Comparison of ENCODE assay signal across 1 cellular context in genomic region chr15:58934974-58935373, GRCh38.
TF ChIP-seq lines count a peak whose summit lies in the region.

No MANE protein-coding gene starts in this region.

TF ChIP-seq in K562, 482 proteins besides CTCF, POLR2A, EP300 and RAD21:
- TF ChIP-seq BCOR (IDR thresholded peaks at IDR 0.05) (peak; percentile 54), ZNF121 (CRISPR knock-in tag; conservative IDR thresholded peaks at IDR 0.05) (peak; percentile 89)
